ENCODE assay signal across 14 cellular contexts in the genomic region with DNA sequence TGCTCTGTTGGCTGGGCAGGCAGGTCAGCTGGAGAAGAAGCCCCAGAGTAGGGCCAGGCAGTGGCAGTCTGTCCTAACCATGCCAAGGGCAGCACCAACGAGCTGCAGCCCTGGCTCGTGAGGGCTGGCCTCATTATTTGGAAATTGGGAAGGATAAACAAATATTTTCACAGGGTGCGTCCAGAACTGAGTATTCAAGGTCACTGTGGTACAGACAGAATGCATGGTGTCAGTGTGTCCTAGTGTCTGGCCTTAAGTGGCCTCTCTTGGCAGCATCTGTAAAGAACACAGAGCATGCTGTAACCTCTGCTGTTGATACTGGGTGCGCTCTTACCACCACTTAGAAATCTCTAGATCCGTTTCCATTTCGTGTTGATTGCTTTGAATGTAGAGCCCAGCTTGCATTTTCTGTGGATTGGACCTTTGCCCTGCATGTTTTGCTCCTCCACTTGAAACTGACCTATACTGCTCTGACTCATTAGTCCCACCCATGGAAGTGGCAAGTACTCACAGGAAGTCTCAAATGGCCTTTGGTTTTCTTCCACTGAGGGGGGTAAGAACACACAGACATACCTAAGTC.
DNase-seq lines count a peak whose midpoint lies in the region; ATAC-seq, FAIRE-seq and TF ChIP-seq lines count a peak whose summit lies in the region.
"Had no signal": no experiment of that assay in that cellular context is flagged by ENCODE, and none has a peak within 500 bp of the region (broad histone marks: within the 10 kb centered on the region; RNA-seq: fewer than 3 reads in every experiment).

No MANE protein-coding gene starts in this region.

- no peaks in the 10 kb centered on the region for H4K20me1 ChIP-seq in astrocyte (ENCODE audit: insufficient read depth, low read length)

- TF ChIP-seq POLR2A in suprapubic skin (IDR thresholded peaks at IDR 0.05), result no peak

- no peak for ATAC-seq in GM18867 (IDR thresholded peaks at IDR 0.05; ENCODE audit: unreplicated experiment)

- H3K9ac ChIP-seq in astrocyte (ENCODE audit: low read length), result no peak overlapping the region

- peak; percentile 71 for FAIRE-seq in astrocyte (lab: Jason Lieb, UNC)

- H3K27me3 Mint-ChIP-seq in astrocyte (ENCODE audit: low read depth, unreplicated experiment), result no peaks in the 10 kb centered on the region

- no peak overlapping the region for H3K27ac ChIP-seq in astrocyte (ENCODE audit: low read depth, low read length)
- peak overlapping the region; percentile 41 for H3K27ac ChIP-seq in suprapubic skin
- H3K27ac ChIP-seq: HL-60 had no signal

- 54% methylated on average over 6 of the region's 6 CpGs for WGBS in suprapubic skin

- H3K79me2 ChIP-seq in astrocyte (ENCODE audit: insufficient read depth, low read length), result no peaks in the 10 kb centered on the region

- H3K4me1 Mint-ChIP-seq in astrocyte (ENCODE audit: low read depth, unreplicated experiment), result peaks cover 7% of the 10 kb centered on the region
- H3K4me1 Mint-ChIP-seq: activated naive CD4-positive, alpha-beta T cell treated with anti-CD3 and anti-CD28 coated beads, Interleukin-2, amount 50 U/mL, for 24 hours had no signal

- H3K36me3 Mint-ChIP-seq in astrocyte (ENCODE audit: low read depth, unreplicated experiment), result no peaks in the 10 kb centered on the region
- H3K36me3 Mint-ChIP-seq: activated naive CD4-positive, alpha-beta T cell treated with anti-CD3 and anti-CD28 coated beads, Interleukin-2, amount 50 U/mL, for 24 hours had no signal

- no peaks in the 10 kb centered on the region for H3K27me3 ChIP-seq in astrocyte (ENCODE audit: insufficient read depth, low read length)
- H3K27me3 ChIP-seq in suprapubic skin, result no peaks in the 10 kb centered on the region

- no peak for TF ChIP-seq EP300 in suprapubic skin (IDR thresholded peaks at IDR 0.05)

- H3K4me3 Mint-ChIP-seq in astrocyte (ENCODE audit: unreplicated experiment), result no peak overlapping the region
- H3K4me3 Mint-ChIP-seq: activated naive CD4-positive, alpha-beta T cell treated with anti-CD3 and anti-CD28 coated beads, Interleukin-2, amount 50 U/mL, for 24 hours had no signal

- peak overlapping the region; percentile 43 for H3K27ac Mint-ChIP-seq in astrocyte (ENCODE audit: unreplicated experiment)
- H3K27ac Mint-ChIP-seq: activated naive CD4-positive, alpha-beta T cell treated with anti-CD3 and anti-CD28 coated beads, Interleukin-2, amount 50 U/mL, for 24 hours had no signal

- DNase-seq in HFF-Myc (ENCODE audit: extremely low read depth, low read depth), result peak; percentile 61
- peak; percentile 85 for DNase-seq in astrocyte (ENCODE audit: low read depth)
- peak; percentile 59 for DNase-seq in iris pigment epithelial cell (ENCODE audit: low read depth)
- no peak for DNase-seq in suprapubic skin (ENCODE audit: low spot score in 2 of 2)
- DNase-seq in medulla oblongata (ENCODE audit: extremely low spot score), result no peak
- no peak for DNase-seq in NCI-H2171 treated with DMSO at 0.1 percent for 48 hours (lab: John Stamatoyannopoulos, UW)
- DNase-seq in activated CD4-positive, CD25-positive, alpha-beta regulatory T cell treated with anti-CD3 and anti-CD28 coated beads, Interleukin-2, amount 50 U/mL, for 72 hours, result no peak
- DNase-seq: glutamatergic neuron; NCI-H510A; stimulated activated CD8-positive, alpha-beta memory T cell treated with anti-CD3 and anti-CD28 coated beads, Interleukin-4, amount 100 ng/mL, for 48 hours; T-helper 9 cell had no signal

- H3K4me3 ChIP-seq in HFF-Myc (replicated peaks; ENCODE audit: low read depth, low read length) (no peak overlapping the region), astrocyte (ENCODE audit: insufficient read depth, low read depth, low read length) (no peak overlapping the region), suprapubic skin (no peak overlapping the region)

- H3K36me3 ChIP-seq in astrocyte (ENCODE audit: insufficient read depth, low read length), result no peaks in the 10 kb centered on the region
- no peaks in the 10 kb centered on the region for H3K36me3 ChIP-seq in suprapubic skin

- H2AFZ ChIP-seq in astrocyte (ENCODE audit: low read depth, low read length), result no peak overlapping the region

- H3K4me1 ChIP-seq in astrocyte (ENCODE audit: insufficient read depth, low read length) (peaks cover 9% of the 10 kb centered on the region), suprapubic skin (peaks cover 3% of the 10 kb centered on the region)

- H3K9me3 Mint-ChIP-seq in astrocyte (ENCODE audit: unreplicated experiment), result peaks cover 2% of the 10 kb centered on the region
- H3K9me3 Mint-ChIP-seq: activated naive CD4-positive, alpha-beta T cell treated with anti-CD3 and anti-CD28 coated beads, Interleukin-2, amount 50 U/mL, for 24 hours had no signal

- H3K9me3 ChIP-seq in astrocyte (ENCODE audit: insufficient read depth, low read depth, low read length) (no peaks in the 10 kb centered on the region), suprapubic skin (no peaks in the 10 kb centered on the region)

- peak overlapping the region; percentile 71 for H3K4me2 ChIP-seq in astrocyte (ENCODE audit: low read length)

- no peak for TF ChIP-seq CTCF in HFF-Myc (IDR thresholded peaks at IDR 0.05; ENCODE audit: low read depth, low read length, missing control alignments)
- no peak for TF ChIP-seq CTCF in astrocyte (IDR thresholded peaks at IDR 0.05; ENCODE audit: insufficient read depth, low read depth, low read length)
- TF ChIP-seq CTCF in suprapubic skin (IDR thresholded peaks at IDR 0.05), result no peak

Comparison
In these comparisons a context has a peak if more than half of its experiments do, and no peak if none do; other contexts are left out.
1. DNase-seq: peak in HFF-Myc (single experiment), astrocyte (single experiment) and iris pigment epithelial cell (single experiment); none in suprapubic skin (0 of 2), medulla oblongata (single experiment), NCI-H2171 treated with DMSO at 0.1 percent for 48 hours (single experiment) and activated CD4-positive, CD25-positive, alpha-beta regulatory T cell treated with anti-CD3 and anti-CD28 coated beads, Interleukin-2, amount 50 U/mL, for 72 hours (single experiment).